In the genomic region with DNA sequence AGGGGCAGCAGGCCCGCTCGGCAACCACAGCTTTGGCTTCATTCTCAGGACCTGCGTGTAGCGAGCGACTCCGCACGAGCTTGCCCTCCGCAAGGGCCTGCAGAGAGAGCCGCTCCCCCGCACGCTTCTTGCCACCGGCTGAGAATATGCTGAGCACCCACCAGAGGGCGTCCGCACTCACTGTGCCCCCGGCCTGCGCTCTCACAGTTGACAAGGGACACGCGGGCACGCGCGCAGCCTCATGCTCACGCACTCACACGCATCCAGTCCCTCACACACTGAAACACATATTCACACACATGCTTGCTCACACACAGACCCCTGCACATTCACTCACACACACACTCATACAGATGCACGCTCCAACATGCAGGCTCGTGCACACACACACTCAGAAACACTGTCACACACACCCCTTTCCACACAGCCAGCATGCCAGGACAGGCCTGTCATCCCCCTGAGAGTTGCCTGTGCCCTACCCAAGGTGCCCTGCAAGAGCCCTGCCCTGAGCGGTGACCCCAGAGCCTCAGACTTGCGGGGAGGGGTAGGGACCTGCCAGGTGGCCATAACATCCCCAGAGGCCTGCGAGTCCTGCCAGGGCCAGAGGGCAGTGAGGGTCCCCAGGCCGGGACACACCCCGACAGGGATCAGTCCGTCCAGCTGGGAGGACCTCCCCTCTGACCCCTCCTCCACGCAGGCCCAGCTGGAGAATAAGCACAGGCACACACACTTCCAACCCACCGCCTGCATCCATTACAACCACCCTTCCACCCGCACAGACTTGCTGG, we compare ENCODE assay signal across 8 cellular contexts.
DNase-seq lines count a peak whose midpoint lies in the region; ATAC-seq, FAIRE-seq and TF ChIP-seq lines count a peak whose summit lies in the region.

No MANE protein-coding gene starts in this region.

- H3K27ac Mint-ChIP-seq in T-helper 2 cell treated with Interferon-gamma antibody and Interleukin-4, amounts not matched to agents 5 μg/mL and 100 μg/mL, for 36 hours = no peak overlapping the region
- H3K27ac Mint-ChIP-seq in immature natural killer cell = peak overlapping the region in 5 of 6 donors; percentile 48 to 85 (median 74)

- no peak for TF ChIP-seq POLR2A in GM12878 (IDR thresholded peaks at IDR 0.05; ENCODE audit: low read depth, low read length)

- 20% methylated on average over 33 of the region's 34 CpGs for WGBS in GM12878 (ENCODE audit: insufficient coverage, insufficient replicate concordance, low lambda C conversion rate, missing lambda C conversion rate)

- H3K9me2 ChIP-seq in Loucy (replicated peaks; ENCODE audit: low read depth, low read length) = no peaks in the 10 kb centered on the region

- H3K4me3 Mint-ChIP-seq in T-helper 2 cell treated with Interferon-gamma antibody and Interleukin-4, amounts not matched to agents 5 μg/mL and 100 μg/mL, for 36 hours = no peak overlapping the region
- peak overlapping the region in 2 of 5 donors; percentile 18 to 48 for H3K4me3 Mint-ChIP-seq in immature natural killer cell

- BruUV-seq in GM12878 (replicated peaks; lab: Mats Ljungman, UMichigan) = no TSS peak

- in situ Hi-C loops in GM13976 (cut with MboI; ENCODE audit: low sequenced_read_pairs, unreplicated experiment) = loop anchor here (25.0 kb wide), 1 partner anchor 395 kb away; no protein-coding TSS in a partner anchor
- in situ Hi-C loops in GM12878 (cut with MboI) = no loop called here

- no peaks in the 10 kb centered on the region for H3K36me3 Mint-ChIP-seq in T-helper 2 cell treated with Interferon-gamma antibody and Interleukin-4, amounts not matched to agents 5 μg/mL and 100 μg/mL, for 36 hours (ENCODE audit: low read depth)
- H3K36me3 Mint-ChIP-seq in immature natural killer cell = no peaks in the 10 kb centered on the region

- H3K4me3 ChIP-seq in AG04450 (ENCODE audit: low read depth, low read length) (no peak overlapping the region), Loucy (ENCODE audit: low read length, poor library complexity, severe bottlenecking) (no peak overlapping the region), GM12878 (no peak overlapping the region)

- peak; percentile 89 for ATAC-seq in GM12878
- no peak for ATAC-seq in GM18520 (IDR thresholded peaks at IDR 0.05; ENCODE audit: unreplicated experiment)

- no peak for TF ChIP-seq EP300 in GM12878 (IDR thresholded peaks at IDR 0.05; ENCODE audit: borderline replicate concordance in 1 of 2, control insufficient read depth in 1 of 2, low read depth in 2 of 2, low read length in 2 of 2)

- intact Hi-C loops in GM12878 (cut with micrococcal nuclease; ENCODE audit: unreplicated experiment) = loop anchor here (5.0 kb wide), 1 partner anchor 405 kb away; no protein-coding TSS in a partner anchor

- RAD21 ChIA-PET in GM12878 (lab: Charles Lee; ENCODE audit: unreplicated experiment) = interaction anchor here (1.2 to 1.3 kb wide), 2 partner anchors 240 to 254 kb away, joined by 5 to 6 read pairs; no protein-coding TSS in a partner anchor

- H3K9me3 Mint-ChIP-seq in T-helper 2 cell treated with Interferon-gamma antibody and Interleukin-4, amounts not matched to agents 5 μg/mL and 100 μg/mL, for 36 hours = no peaks in the 10 kb centered on the region
- H3K9me3 Mint-ChIP-seq in immature natural killer cell = peaks cover 0 to 8% (median 2%) of the 10 kb centered on the region in 6 donors

- no peaks in the 10 kb centered on the region for H3F3A ChIP-seq in Loucy (ENCODE audit: low read depth)

- TF ChIP-seq RAD21 in GM12878 (IDR thresholded peaks at IDR 0.05; ENCODE audit: insufficient read depth, low read depth, low read length) = peak; percentile 55

- no peaks in the 10 kb centered on the region for H4K20me1 ChIP-seq in Loucy (ENCODE audit: insufficient read depth, low read length, poor library complexity, severe bottlenecking)
- H4K20me1 ChIP-seq in GM12878 (ENCODE audit: control insufficient read depth, insufficient read depth) = no peaks in the 10 kb centered on the region

- DNase-seq in AG04450 (ENCODE audit: low read depth, low spot score) (no peak), GM13976 (ENCODE audit: low spot score) (peak; percentile 86), GM12878 (ENCODE audit: low read depth, low spot score) (peak; percentile 2), immature natural killer cell (peak; percentile 7 to 46 (median 26))
- peak; percentile 58 for DNase-seq in T-helper 2 cell treated with Interferon-gamma antibody and Interleukin-4, amounts not matched to agents 5 μg/mL and 100 μg/mL, for 36 hours (ENCODE audit: low spot score)
- peak; percentile 54 to 73 for DNase-seq in stimulated activated CD4-positive, alpha-beta T cell treated with anti-CD3 and anti-CD28 coated beads, Interleukin-2, amount 100 ng/mL, for 24 hours

- POLR2A ChIA-PET in AG04450 (lab: Yijun Ruan, JAX) = no interaction called here
- POLR2A ChIA-PET in GM12878 (lab: Charles Lee) = no interaction called here

- H2AFZ ChIP-seq in Loucy (ENCODE audit: low read length) (0 out of 2 replicates have a peak overlapping the region, but pooled peaks have one; percentile 9), GM12878 (ENCODE audit: control insufficient read depth, low read depth, low read length) (no peak overlapping the region)

- no peaks in the 10 kb centered on the region for H3K79me2 ChIP-seq in Loucy (ENCODE audit: insufficient read depth, low read length)
- no peaks in the 10 kb centered on the region for H3K79me2 ChIP-seq in GM12878 (ENCODE audit: control insufficient read depth, insufficient read depth, low read length)

- H3K4me2 ChIP-seq in Loucy (ENCODE audit: low read depth, low read length, poor library complexity, severe bottlenecking) (peak overlapping the region; percentile 24), GM12878 (ENCODE audit: control insufficient read depth, insufficient read depth) (no peak overlapping the region)

- H3K9me3 ChIP-seq in AG04450 (ENCODE audit: control insufficient read depth, insufficient read depth, low read length) = peaks cover 12% of the 10 kb centered on the region; the same call in 1 of the 2 replicates
- H3K9me3 ChIP-seq in Loucy (ENCODE audit: insufficient read depth, low read depth, low read length) = no peaks in the 10 kb centered on the region
- no peaks in the 10 kb centered on the region for H3K9me3 ChIP-seq in GM12878 (replicated peaks; ENCODE audit: control insufficient read depth, insufficient read depth, low read length)

- H3K27me3 ChIP-seq in AG04450 (ENCODE audit: control insufficient read depth, insufficient read depth, low read length) = no peaks in the 10 kb centered on the region
- no peaks in the 10 kb centered on the region for H3K27me3 ChIP-seq in Loucy (ENCODE audit: insufficient read depth, low read length, poor library complexity, severe bottlenecking)
- H3K27me3 ChIP-seq in GM12878 (replicated peaks in 1 of 2; ENCODE audit: control insufficient read depth in 2 of 2, insufficient read depth in 2 of 2, low read length in 1 of 2) = no peaks in the 10 kb centered on the region

- H3K4me1 ChIP-seq in Loucy (ENCODE audit: insufficient read depth, low read length, poor library complexity, severe bottlenecking) (no peaks in the 10 kb centered on the region), GM12878 (ENCODE audit: control insufficient read depth, insufficient read depth, low read length) (no peaks in the 10 kb centered on the region)

- peaks cover 4% of the 10 kb centered on the region for H3K4me1 Mint-ChIP-seq in T-helper 2 cell treated with Interferon-gamma antibody and Interleukin-4, amounts not matched to agents 5 μg/mL and 100 μg/mL, for 36 hours (ENCODE audit: low read depth)
- peaks cover 6 to 14% of the 10 kb centered on the region in 2 donors for H3K4me1 Mint-ChIP-seq in immature natural killer cell

- SMC1A ChIA-PET in GM12878 (lab: Charles Lee; ENCODE audit: uncharacterized antibody, unreplicated experiment) = no interaction called here

- TF ChIP-seq CTCF in AG04450 (IDR thresholded peaks at IDR 0.05; ENCODE audit: low read depth, low read length) (peak; percentile 61), GM13976 (IDR thresholded peaks at IDR 0.05; ENCODE audit: borderline replicate concordance, control extremely low read depth, extremely low read depth, insufficient read depth, missing control alignments) (peak; percentile 80), Loucy (conservative IDR thresholded peaks at IDR 0.05; ENCODE audit: low read length) (peak; percentile 82), GM12878 (IDR thresholded peaks at IDR 0.05 in 2 of 3, conservative IDR thresholded peaks at IDR 0.05 in 1 of 3; ENCODE audit: control insufficient read depth in 2 of 3, extremely low read depth in 1 of 3, insufficient read depth in 1 of 3, low read depth in 3 of 3, low read length in 3 of 3) (peak; percentile 68 to 83 (median 81))

- H3K27ac ChIP-seq in AG04450 (ENCODE audit: low read depth, low read length) = no peak overlapping the region
- H3K27ac ChIP-seq in GM12878 (ENCODE audit: control insufficient read depth, insufficient read depth) = no peak overlapping the region

- H3K36me3 ChIP-seq in Loucy (ENCODE audit: insufficient read depth, low read length) (no peaks in the 10 kb centered on the region), GM12878 (ENCODE audit: control insufficient read depth in 2 of 2, insufficient read depth in 2 of 2, low read length in 1 of 2) (no peaks in the 10 kb centered on the region)

- H3K9ac ChIP-seq in Loucy (ENCODE audit: low read depth, low read length, poor library complexity, severe bottlenecking) = no peak overlapping the region
- no peak overlapping the region for H3K9ac ChIP-seq in GM12878 (ENCODE audit: control insufficient read depth, insufficient read depth, low read length)

- peaks cover 4% of the 10 kb centered on the region for H3K27me3 Mint-ChIP-seq in T-helper 2 cell treated with Interferon-gamma antibody and Interleukin-4, amounts not matched to agents 5 μg/mL and 100 μg/mL, for 36 hours (ENCODE audit: low read depth)
- H3K27me3 Mint-ChIP-seq in immature natural killer cell (ENCODE audit: low read depth in 3 of 3) = peaks cover 8 to 28% (median 21%) of the 10 kb centered on the region in 3 donors

- FAIRE-seq in GM12878 (lab: Jason Lieb, UNC) = no peak

- CTCF ChIA-PET in AG04450 (lab: Charles Lee) (interaction anchor here (0.6 to 2.6 kb wide), 3 partner anchors 255 to 257 kb away, joined by 3 to 11 read pairs (median 11); no protein-coding TSS in a partner anchor), GM12878 (lab: Yijun Ruan, JAX) (interaction anchor here (0.7 to 2.1 kb wide), 6 partner anchors 12 to 403 kb away, joined by 3 to 8 read pairs (median 4); no protein-coding TSS in a partner anchor)

TF ChIP-seq in GM12878, 131 proteins besides CTCF, POLR2A, EP300 and RAD21 (continues in another document):
- TF ChIP-seq NR2C2 (IDR thresholded peaks at IDR 0.05; ENCODE audit: borderline replicate concordance, control insufficient read depth, insufficient read length, low read depth) (no peak), SIX5 (IDR thresholded peaks at IDR 0.05; ENCODE audit: low read depth, low read length, severe bottlenecking) (no peak), YY1 (IDR thresholded peaks at IDR 0.05; ENCODE audit: low read depth, low read length) (peak; percentile 43; the same call in 1 of the 2 replicates), TCF12 (IDR thresholded peaks at IDR 0.05; ENCODE audit: low read depth, low read length) (no peak)
